37 cellular contexts compared by ENCODE assay signal in the genomic region with DNA sequence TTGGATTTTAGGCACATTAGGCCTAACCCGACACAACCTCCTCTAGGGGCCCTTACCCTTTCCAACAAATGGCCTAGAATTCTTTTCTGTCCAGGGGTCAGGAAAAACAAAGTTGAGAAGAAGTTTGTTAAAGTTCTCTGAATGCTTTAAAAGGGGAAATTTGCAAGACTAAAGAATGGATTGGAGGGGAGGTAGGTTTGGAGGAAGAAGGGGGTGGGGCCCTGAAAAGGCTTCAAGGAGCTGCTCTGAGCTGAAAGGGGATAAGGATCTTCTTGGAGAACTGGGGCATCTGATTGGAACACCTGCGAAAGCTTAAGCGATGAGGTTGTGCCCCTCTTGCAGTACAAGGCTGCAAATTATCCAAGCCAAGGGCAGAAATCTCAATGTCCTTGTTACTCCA. TPM values are rescaled to one million over a fixed set of nuclear protein-coding genes. Genes with fewer than 3 reads are reported as not detected.
DNase-seq lines count a peak whose midpoint lies in the region; ATAC-seq and TF ChIP-seq lines count a peak whose summit lies in the region.
"Had no signal": no experiment of that assay in that cellular context is flagged by ENCODE, and none has a peak within 500 bp of the region (broad histone marks: within the 10 kb centered on the region; RNA-seq: fewer than 3 reads in every experiment).

No MANE protein-coding gene starts in this region.

- peak overlapping the region; percentile 81 for H3K9ac ChIP-seq in iPS-18a (ENCODE audit: low read length)

- CTCF ChIA-PET in WTC11 (lab: Charles Lee), result interaction anchor here (0.7 to 2.5 kb wide), 7 partner anchors 23 to 1033 kb away, joined by 3 to 20 read pairs (median 4); partner anchors contain the start of gene TMEM41A

- H3K4me1 Mint-ChIP-seq in WTC11, result peaks cover 44% of the 10 kb centered on the region

- peak overlapping the region; percentile 84 for H3K4me3 Mint-ChIP-seq in WTC11
- H3K4me3 Mint-ChIP-seq: activated CD4-positive, alpha-beta memory T cell treated with anti-CD3 and anti-CD28 coated beads for 36 hours; activated T-cell treated with anti-CD3 and anti-CD28 coated beads, Interleukin-2, amount 50 U/mL, for 72 hours; nephron had no signal

- no peaks in the 10 kb centered on the region for H3K27me3 ChIP-seq in iPS-18a (ENCODE audit: control insufficient read depth, insufficient read depth, low read length)
- H3K27me3 ChIP-seq: dorsolateral prefrontal cortex, gastroesophageal sphincter, ovary, upper lobe of right lung had no signal

- peak overlapping the region; percentile 95 for H3K27ac ChIP-seq in iPS-18a (ENCODE audit: low read length)
- H3K27ac ChIP-seq: dorsolateral prefrontal cortex, gastroesophageal sphincter, HL-60, lower lobe of right lung, ovary, upper lobe of right lung had no signal

- H3K4me1 ChIP-seq in iPS-18a (ENCODE audit: control insufficient read depth, low read depth, low read length), result peaks cover 18% of the 10 kb centered on the region

- no peaks in the 10 kb centered on the region for H3K9me3 ChIP-seq in iPS-18a (ENCODE audit: control insufficient read depth, low read depth, low read length)
- H3K9me3 ChIP-seq: gastroesophageal sphincter, lower lobe of right lung, mucosa of descending colon, ovary, upper lobe of right lung had no signal

- H3K27ac Mint-ChIP-seq in WTC11, result peak overlapping the region; percentile 99
- H3K27ac Mint-ChIP-seq: activated CD4-positive, alpha-beta memory T cell treated with anti-CD3 and anti-CD28 coated beads for 36 hours; nephron had no signal

- no peaks in the 10 kb centered on the region for H3K9me3 Mint-ChIP-seq in WTC11
- H3K9me3 Mint-ChIP-seq: activated T-cell treated with anti-CD3 and anti-CD28 coated beads, Interleukin-2, amount 50 U/mL, for 72 hours; nephron had no signal

- no peaks in the 10 kb centered on the region; the same call in 1 of the 2 replicates for H3K27me3 Mint-ChIP-seq in WTC11 (ENCODE audit: low read depth)

- POLR2A ChIA-PET in WTC11 (lab: Charles Lee), result interaction anchor here (0.5 to 1.0 kb wide), 3 partner anchors 83 to 869 kb away, joined by 3 to 8 read pairs (median 3); partner anchors contain the start of gene TMEM41A

- H3K4me3 ChIP-seq in iPS-18a (ENCODE audit: low read length), result peak overlapping the region; percentile 99
- H3K4me3 ChIP-seq: dorsolateral prefrontal cortex, gastroesophageal sphincter, lower lobe of right lung, mucosa of descending colon, ovary, upper lobe of right lung had no signal

- peak; percentile 33 for DNase-seq in NCI-H82 (lab: John Stamatoyannopoulos, UW)
- DNase-seq in NCI-H82 treated with DMSO at 0.1 percent for 48 hours (lab: John Stamatoyannopoulos, UW; ENCODE audit: unreplicated experiment), result no peak
- DNase-seq in WTC11 (ENCODE audit: low spot score), result peak; percentile 57
- DNase-seq in DMS79 treated with DMSO at 0.1 percent for 48 hours (lab: John Stamatoyannopoulos, UW), result no peak
- DNase-seq in SKM-1 treated with dmso at 0.1 percent for 144 hours (lab: John Stamatoyannopoulos, UW; ENCODE audit: unreplicated experiment), result no peak
- no peak for DNase-seq in activated gamma-delta T cell (lab: John Stamatoyannopoulos, UW)
- DNase-seq: 8988T; activated CD4-positive, alpha-beta memory T cell treated with anti-CD3 and anti-CD28 coated beads for 36 hours; activated naive CD4-positive, alpha-beta T cell; activated T-cell treated with anti-CD3 and anti-CD28 coated beads, Interleukin-2, amount 50 U/mL, for 72 hours; CD4-positive, CD25-positive, alpha-beta regulatory T cell; DND-41; dorsolateral prefrontal cortex; Karpas-422; kidney glomerular epithelial cell; lower lobe of right lung; mucosa of descending colon; NCI-H1436; NCI-H2081 treated with DMSO at 0.1 percent for 48 hours; NCI-H345; ovary; SHP77; small intestine; stimulated activated CD4-positive, alpha-beta T cell treated with anti-CD3 and anti-CD28 coated beads, Interleukin-1b, Interleukin-23, amount 100 ng/mL, for 48 hours; stimulated activated naive CD8-positive, alpha-beta T cell treated with anti-CD3 and anti-CD28 coated beads, Interleukin-15, Interleukin-2, amounts not matched to agents 100 U/mL and 50 U/mL, for 24 hours; upper lobe of right lung had no signal

- no peaks in the 10 kb centered on the region for H3K36me3 ChIP-seq in iPS-18a (ENCODE audit: control insufficient read depth, low read depth, low read length)
- H3K36me3 ChIP-seq: gastroesophageal sphincter, lower lobe of right lung, ovary, upper lobe of right lung had no signal

- H3K36me3 Mint-ChIP-seq in WTC11, result no peaks in the 10 kb centered on the region
- H3K36me3 Mint-ChIP-seq: brain; CD4-positive, CD25-positive, alpha-beta regulatory T cell had no signal

- ATAC-seq in WTC11, result peak; percentile 62
- ATAC-seq in GM18520 (IDR thresholded peaks at IDR 0.05; ENCODE audit: unreplicated experiment), result no peak
- ATAC-seq: activated CD4-positive, CD25-positive, alpha-beta regulatory T cell treated with anti-CD3 and anti-CD28 coated beads, Interleukin-2, amount 50 U/mL, for 24 hours; activated T-cell treated with anti-CD3 and anti-CD28 coated beads, Interleukin-2, amount 50 U/mL, for 72 hours; gastroesophageal sphincter; HepG2; lower lobe of right lung; mucosa of descending colon; Panc1; stimulated activated naive CD8-positive, alpha-beta T cell treated with anti-CD3 and anti-CD28 coated beads, Interleukin-15, Interleukin-2, amounts not matched to agents 100 U/mL and 50 U/mL, for 24 hours; upper lobe of right lung had no signal

- no peak for TF ChIP-seq CTCF in WTC11 (IDR thresholded peaks at IDR 0.05)

TF ChIP-seq in WTC11, 78 proteins besides CTCF, POLR2A, EP300 and RAD21 (continues in another document):
- TF ChIP-seq ZNF416 (CRISPR knock-in tag; IDR thresholded peaks at IDR 0.05) (no peak), ARID4B (CRISPR knock-in tag; IDR thresholded peaks at IDR 0.05; ENCODE audit: borderline replicate concordance) (no peak), TP53 (CRISPR knock-in tag; IDR thresholded peaks at IDR 0.05) (no peak), ZBTB43 (CRISPR knock-in tag; IDR thresholded peaks at IDR 0.05) (no peak), ZNF396 (CRISPR knock-in tag; IDR thresholded peaks at IDR 0.05; ENCODE audit: borderline replicate concordance) (no peak)

RNA-seq across cellular contexts. Expression of gene SENP2, which starts 3.9 kb away (rescaled TPM):
- total RNA-seq in WTC11 (2021), result 55.0 to 57.2 TPM (median 56.9 TPM) in 3 replicates

RNA-seq across cellular contexts. Expression of gene LIPH, which starts 29.8 kb away (rescaled TPM):
- total RNA-seq in WTC11 (2021), result 0.07 to 0.27 TPM (median 0.11 TPM) in 3 replicates
- total RNA-seq: activated CD4-positive, alpha-beta memory T cell treated with anti-CD3 and anti-CD28 coated beads for 36 hours; CD4-positive, CD25-positive, alpha-beta regulatory T cell; cerebellum; temporal lobe had no signal

Comparison
In these comparisons a context has a peak if more than half of its experiments do, and no peak if none do; other contexts are left out.
1. DNase-seq: peak in NCI-H82 (single experiment) and WTC11 (single experiment); none in NCI-H82 treated with DMSO at 0.1 percent for 48 hours (single experiment), DMS79 treated with DMSO at 0.1 percent for 48 hours (single experiment), SKM-1 treated with dmso at 0.1 percent for 144 hours (single experiment) and activated gamma-delta T cell (single experiment).